In the genomic region with DNA sequence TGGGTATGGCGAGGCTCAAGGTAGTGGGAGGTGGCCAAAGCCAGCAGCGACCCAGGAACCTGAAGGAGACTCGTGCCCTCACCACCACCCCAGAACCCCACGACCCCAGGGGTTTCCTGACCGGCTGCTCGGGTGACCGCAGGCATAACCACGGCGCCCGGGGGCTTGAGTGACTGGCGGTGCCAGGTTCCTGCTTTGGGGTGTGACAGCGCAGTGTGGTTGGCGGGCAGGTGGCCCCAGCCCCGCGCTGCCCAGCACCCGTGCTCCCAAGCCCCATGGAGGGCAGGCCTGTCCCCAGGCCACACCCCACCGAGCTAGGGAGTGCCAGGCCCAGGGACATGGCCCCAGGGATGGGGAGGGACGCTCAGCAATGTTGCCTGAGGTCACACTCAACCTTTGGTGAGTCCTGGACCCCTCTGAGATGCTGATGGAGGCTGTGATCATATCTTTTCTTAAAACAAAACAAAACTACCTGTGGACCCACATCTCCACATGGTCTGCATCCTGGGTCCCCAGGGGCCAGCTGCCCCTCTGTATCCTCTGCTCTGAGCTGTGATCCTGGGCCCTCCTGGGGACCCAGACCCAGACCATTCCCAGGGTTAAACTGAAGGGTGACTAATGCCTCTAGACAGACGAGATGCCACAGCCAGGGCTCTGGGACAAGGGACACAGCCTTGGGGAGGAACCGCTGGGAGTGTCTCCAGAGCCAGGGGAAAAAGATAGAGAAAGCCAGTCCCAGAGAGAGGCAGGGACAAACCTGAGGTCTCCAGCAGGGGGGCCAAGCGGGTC, we compare ENCODE assay signal across 26 cellular contexts. TPM values are rescaled to one million over a fixed set of nuclear protein-coding genes. Genes with fewer than 3 reads are reported as not detected.
"Had no signal": no experiment of that assay in that cellular context is flagged by ENCODE, and none has a peak within 500 bp of the region (broad histone marks: within the 10 kb centered on the region; RNA-seq: fewer than 3 reads in every experiment).

No MANE protein-coding gene starts in this region.

- H3K9me3 ChIP-seq: adrenal gland, ascending aorta, neutrophil, ovary, prostate gland, thoracic aorta, upper lobe of left lung had no signal

- H3K27ac ChIP-seq: adrenal gland, ascending aorta, brain microvascular endothelial cell, neutrophil, ovary, prostate gland, thoracic aorta, upper lobe of left lung, WERI-Rb-1 had no signal

- H3K4me1 ChIP-seq: adrenal gland, ascending aorta, prostate gland, upper lobe of left lung had no signal

- H3K27me3 ChIP-seq: ascending aorta, ovary, upper lobe of left lung had no signal

- DNase-seq: activated CD4-positive, alpha-beta T cell treated with anti-CD3 and anti-CD28 coated beads, Interleukin-2, amount 10 ng/mL, durations not matched to agents 7 days and 5 days; activated CD4-positive, CD25-positive, alpha-beta regulatory T cell treated with anti-CD3 and anti-CD28 coated beads, Interleukin-2, amount 50 U/mL, for 72 hours; activated CD8-positive, alpha-beta T cell treated with anti-CD3 and anti-CD28 coated beads for 36 hours; activated gamma-delta T cell treated with Interleukin-2 at 50 U/mL for 16 hours; activated T-cell treated with anti-CD3 and anti-CD28 coated beads, Interleukin-2, amount 50 U/mL, for 1 hour; adrenal gland; brain microvascular endothelial cell; caudate nucleus; dermis blood vessel endothelial cell; effector CD8-positive, alpha-beta T cell; foreskin melanocyte; naive thymus-derived CD8-positive, alpha-beta T cell; ovary; stimulated activated CD4-positive, alpha-beta T cell treated with anti-CD3 and anti-CD28 coated beads, Interleukin-2, amount 100 ng/mL, for 48 hours; stimulated activated CD8-positive, alpha-beta memory T cell treated with anti-CD3 and anti-CD28 coated beads, Interleukin-4, amount 100 ng/mL, for 48 hours; stimulated activated naive CD4-positive, alpha-beta T cell; upper lobe of left lung; WERI-Rb-1 had no signal

- ATAC-seq: activated CD8-positive, alpha-beta T cell treated with anti-CD3 and anti-CD28 coated beads for 36 hours; esophagus mucosa; naive thymus-derived CD8-positive, alpha-beta T cell had no signal

- FAIRE-seq: keratinocyte had no signal

- H3K4me3 ChIP-seq: adrenal gland, ascending aorta, lung, ovary, prostate gland, thoracic aorta, upper lobe of left lung had no signal

- H3K36me3 ChIP-seq: adrenal gland, ascending aorta, brain microvascular endothelial cell, neutrophil, ovary, prostate gland, thoracic aorta, upper lobe of left lung, WERI-Rb-1 had no signal

RNA-seq across cellular contexts. Expression of a gene that starts 13.0 kb away (rescaled TPM):
- total RNA-seq: activated CD4-positive, alpha-beta T cell treated with anti-CD3 and anti-CD28 coated beads, Interleukin-2, amount 10 ng/mL, durations not matched to agents 7 days and 5 days; activated CD8-positive, alpha-beta T cell treated with anti-CD3 and anti-CD28 coated beads for 36 hours; adrenal gland; ascending aorta; dermis blood vessel endothelial cell; esophagus mucosa; lung; naive thymus-derived CD8-positive, alpha-beta T cell; ovary; T-helper 2 cell treated with Interferon-gamma antibody and Interleukin-4, amounts not matched to agents 100 ng/mL and 5 ng/mL, for 36 hours; thoracic aorta; upper lobe of left lung had no signal
- polyA plus RNA-seq: adrenal gland; keratinocyte; lung; naive thymus-derived CD8-positive, alpha-beta T cell; ovary had no signal

RNA-seq across cellular contexts. Expression of a gene that starts 39.3 kb away (rescaled TPM):
- total RNA-seq: activated CD4-positive, alpha-beta T cell treated with anti-CD3 and anti-CD28 coated beads, Interleukin-2, amount 10 ng/mL, durations not matched to agents 7 days and 5 days; activated CD8-positive, alpha-beta T cell treated with anti-CD3 and anti-CD28 coated beads for 36 hours; naive thymus-derived CD8-positive, alpha-beta T cell; T-helper 2 cell treated with Interferon-gamma antibody and Interleukin-4, amounts not matched to agents 100 ng/mL and 5 ng/mL, for 36 hours had no signal
- polyA plus RNA-seq: keratinocyte; naive thymus-derived CD8-positive, alpha-beta T cell had no signal
